Comparison of ENCODE assay signal across 8 cellular contexts in the genomic region with DNA sequence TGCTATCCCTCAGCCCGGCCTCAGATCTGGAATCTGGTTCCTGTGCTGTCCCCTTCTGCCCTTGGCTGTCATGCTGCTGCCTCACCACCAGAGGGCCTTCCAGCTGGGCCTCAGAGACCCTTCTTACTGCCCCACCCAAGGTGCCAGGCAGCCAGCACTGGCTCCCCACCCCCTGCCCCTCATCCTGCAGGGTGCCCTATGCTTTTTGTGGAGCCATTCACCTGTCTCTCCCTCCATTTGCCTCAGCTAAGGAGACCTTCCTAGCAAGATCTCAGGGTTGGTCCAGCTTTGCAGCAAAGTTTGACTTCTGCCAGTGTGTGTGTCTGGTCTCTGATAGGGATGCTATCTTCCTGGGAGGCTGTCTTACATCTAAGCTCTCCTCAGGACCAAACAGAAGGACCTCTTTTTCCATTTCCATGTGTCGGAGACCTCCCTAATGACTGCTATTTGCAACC. TPM values are rescaled to one million over a fixed set of nuclear protein-coding genes. Genes with fewer than 3 reads are reported as not detected.
DNase-seq lines count a peak whose midpoint lies in the region; ATAC-seq and TF ChIP-seq lines count a peak whose summit lies in the region.

No MANE protein-coding gene starts in this region.

- ATAC-seq in Panc1: peak; percentile 59
- no peak for ATAC-seq in HG03378 (IDR thresholded peaks at IDR 0.05; ENCODE audit: unreplicated experiment)

- H3K27me3 ChIP-seq in GM23248 (replicated peaks; ENCODE audit: insufficient read depth) (peaks cover 52% of the 10 kb centered on the region), Panc1 (ENCODE audit: control insufficient read depth, insufficient read depth, low read length) (peaks cover 14% of the 10 kb centered on the region; the same call in 1 of the 2 replicates)

- H3K36me3 ChIP-seq in GM23248 (ENCODE audit: low read depth) (no peaks in the 10 kb centered on the region), Panc1 (ENCODE audit: control insufficient read depth, insufficient read depth, low read length) (peaks cover 2% of the 10 kb centered on the region; the same call in 1 of the 2 replicates)

- BruUV-seq in Panc1 (replicated peaks; lab: Mats Ljungman, UMichigan): no TSS peak

- WGBS in GM23248 (ENCODE audit: low coverage in 1 of 2, low lambda C conversion rate in 2 of 2, missing lambda C conversion rate in 2 of 2), 2 experiments: 25 to 44% methylated on average over 2 of the region's 2 CpGs

- no peaks in the 10 kb centered on the region for H3K4me1 ChIP-seq in GM23248 (ENCODE audit: insufficient read depth)
- no peaks in the 10 kb centered on the region for H3K4me1 ChIP-seq in Panc1 (ENCODE audit: control insufficient read depth, insufficient read depth, low read length)

- H3K9me2 ChIP-seq in GM23248 (ENCODE audit: insufficient read depth): no peaks in the 10 kb centered on the region

- DNase-seq in COR-L47 (lab: John Stamatoyannopoulos, UW) (peak; percentile 30), GM23248 (peak; percentile 51), Panc1 (ENCODE audit: low read depth, low spot score) (peak; percentile 35), hepatic stellate cell (ENCODE audit: low spot score) (peak; percentile 62), ureter (ENCODE audit: low spot score) (no peak)
- DNase-seq in activated effector memory CD4-positive, alpha-beta T cell treated with Interleukin-2 at 50 U/mL for 16 hours: peak; percentile 31
- peak; percentile 20 to 28 (median 25) for DNase-seq in stimulated activated CD4-positive, alpha-beta T cell treated with anti-CD3 and anti-CD28 coated beads, TNF-alpha, amount 100 ng/mL, for 1 hour (ENCODE audit: low read depth in 3 of 3, low spot score in 1 of 3)

- intact Hi-C loops in Panc1 (cut with micrococcal nuclease; ENCODE audit: unreplicated experiment): no loop called here

- no peaks in the 10 kb centered on the region for H3K79me2 ChIP-seq in GM23248 (ENCODE audit: insufficient read depth)

- no peaks in the 10 kb centered on the region for H3F3A ChIP-seq in GM23248 (ENCODE audit: insufficient read depth)

- H2AFZ ChIP-seq in GM23248: no peak overlapping the region

- H3K9ac ChIP-seq in GM23248: no peak overlapping the region

- H3K4me2 ChIP-seq in GM23248 (ENCODE audit: unreplicated experiment): no peak overlapping the region

- POLR2A ChIA-PET in Panc1 (lab: Charles Lee): interaction anchor here (0.6 kb wide), 1 partner anchor 15 kb away, joined by 3 read pairs; no protein-coding TSS in a partner anchor

- H3K27ac ChIP-seq in GM23248: no peak overlapping the region
- H3K27ac ChIP-seq in Panc1 (ENCODE audit: low read length): no peak overlapping the region

- CTCF ChIA-PET in Panc1 (lab: Charles Lee): interaction anchor here (0.7 to 2.5 kb wide), 7 partner anchors 14 to 410 kb away, joined by 3 to 7 read pairs (median 4); partner anchors contain the start of gene EEF1AKMT4

- H3K9me3 ChIP-seq in GM23248 (ENCODE audit: low read depth) (no peaks in the 10 kb centered on the region), Panc1 (ENCODE audit: control insufficient read depth, insufficient read depth, low read depth, low read length) (no peaks in the 10 kb centered on the region)

- in situ Hi-C loops in GM23248 (cut with MboI): no loop called here
- in situ Hi-C loops in Panc1 (cut with HindIII; ENCODE audit: low pct_unique_long_range_greater_than_20kb, low sequenced_read_pairs): no loop called here

- peak; percentile 97 for TF ChIP-seq CTCF in Panc1 (IDR thresholded peaks at IDR 0.05)

- no peaks in the 10 kb centered on the region for H4K20me1 ChIP-seq in GM23248 (ENCODE audit: insufficient read depth)

- no peak overlapping the region for H3K4me3 ChIP-seq in GM23248
- no peak overlapping the region for H3K4me3 ChIP-seq in Panc1 (ENCODE audit: low read depth in 2 of 2, low read length in 2 of 2)

RNA-seq across cellular contexts. Expression of gene VWA5B2, which starts 1.9 kb away (rescaled TPM):
- total RNA-seq in GM23248 (2014; rRNA removed; shearing (Covaris generic)): not detected in 2 replicates
- not detected in 2 replicates for polyA plus RNA-seq in GM23248 (2016; fragmentation: Nextera tagmentation; extraction: Ambion mirVana)
- total RNA-seq in Panc1 (2021; ENCODE audit: unreplicated experiment) (0.28 TPM), ureter (not detected)
- 0.58 TPM for polyA plus RNA-seq in Panc1 (2012; ENCODE audit: insufficient read length)

RNA-seq across cellular contexts. Expression of gene ALG3, which starts 21.3 kb away (rescaled TPM):
- 52.7 and 66.1 TPM in 2 replicates for total RNA-seq in GM23248 (2014; rRNA removed; shearing (Covaris generic))
- polyA plus RNA-seq in GM23248 (2016; fragmentation: Nextera tagmentation; extraction: Ambion mirVana): 94.2 and 94.7 TPM in 2 replicates
- total RNA-seq in Panc1 (2021; ENCODE audit: unreplicated experiment): 72.7 TPM
- polyA plus RNA-seq in Panc1 (2012; ENCODE audit: insufficient read length): 73.2 TPM
- 46.2 TPM for total RNA-seq in ureter

RNA-seq across cellular contexts. Expression of gene EEF1AKMT4, which starts 22.0 kb away (rescaled TPM):
- 4.0 and 7.2 TPM in 2 replicates for total RNA-seq in GM23248 (2014; rRNA removed; shearing (Covaris generic))
- 5.3 and 6.1 TPM in 2 replicates for polyA plus RNA-seq in GM23248 (2016; fragmentation: Nextera tagmentation; extraction: Ambion mirVana)
- total RNA-seq in Panc1 (2021; ENCODE audit: unreplicated experiment): 10.7 TPM
- polyA plus RNA-seq in Panc1 (2012; ENCODE audit: insufficient read length): 10.8 TPM
- 3.1 TPM for total RNA-seq in ureter

RNA-seq across cellular contexts. Expression of gene CAMK2N2, which starts 33.8 kb away (rescaled TPM):
- 0.11 TPM in 1 of 2 replicates, not detected in the other for total RNA-seq in GM23248 (2014; rRNA removed; shearing (Covaris generic))
- 0.14 TPM in 1 of 2 replicates, not detected in the other for polyA plus RNA-seq in GM23248 (2016; fragmentation: Nextera tagmentation; extraction: Ambion mirVana)
- total RNA-seq in Panc1 (2021; ENCODE audit: unreplicated experiment): 5.7 TPM
- 4.3 TPM for polyA plus RNA-seq in Panc1 (2012; ENCODE audit: insufficient read length)
- not detected for total RNA-seq in ureter

RNA-seq across cellular contexts. Expression of gene ABCF3, which starts 41.5 kb away (rescaled TPM):
- total RNA-seq in GM23248 (2014; rRNA removed; shearing (Covaris generic)): 47.8 and 56.5 TPM in 2 replicates
- 58.6 and 59.1 TPM in 2 replicates for polyA plus RNA-seq in GM23248 (2016; fragmentation: Nextera tagmentation; extraction: Ambion mirVana)
- 101 TPM for total RNA-seq in Panc1 (2021; ENCODE audit: unreplicated experiment)
- polyA plus RNA-seq in Panc1 (2012; ENCODE audit: insufficient read length): 94.9 TPM
- 77.6 TPM for total RNA-seq in ureter
